8 cellular contexts compared by ENCODE assay signal in genomic region chr3:129313415-129313982, GRCh38. TPM values are rescaled to one million over a fixed set of nuclear protein-coding genes. Genes with fewer than 3 reads are reported as not detected.
DNase-seq lines count a peak whose midpoint lies in the region; ATAC-seq and TF ChIP-seq lines count a peak whose summit lies in the region.

No MANE protein-coding gene starts in this region.

- no peak for ATAC-seq in omental fat pad (ENCODE audit: low FRiP score)
- ATAC-seq in GM18498 (IDR thresholded peaks at IDR 0.05; ENCODE audit: unreplicated experiment): no peak

- intact Hi-C loops in Caco-2 (cut with micrococcal nuclease; ENCODE audit: unreplicated experiment): loop anchor here (10.0 kb wide), 1 partner anchor 189 kb away; the partner anchor contains the start of gene RAB43

- H3K27me3 ChIP-seq in Caco-2 (replicated peaks; ENCODE audit: control insufficient read depth, insufficient read depth, low read length): no peaks in the 10 kb centered on the region

- no TSS peak for BruUV-seq in Caco-2 (replicated peaks; lab: Mats Ljungman, UMichigan)

- TF ChIP-seq CTCF in Caco-2 (IDR thresholded peaks at IDR 0.05; ENCODE audit: insufficient read depth in 1 of 2, low read depth in 1 of 2, low read length in 1 of 2, severe bottlenecking in 1 of 2, unreplicated experiment in 1 of 2): no peak
- TF ChIP-seq CTCF in chondrocyte (IDR thresholded peaks at IDR 0.05): no peak
- no peak for TF ChIP-seq CTCF in omental fat pad (IDR thresholded peaks at IDR 0.05)

- H3K36me3 ChIP-seq in Caco-2 (ENCODE audit: control insufficient read depth, insufficient read depth, low read length) (no peaks in the 10 kb centered on the region), KOPT-K1 (ENCODE audit: insufficient read depth, low read length) (peaks cover 7% of the 10 kb centered on the region; the same call in 1 of the 2 replicates)

- POLR2A ChIA-PET in Caco-2 (lab: Charles Lee): interaction anchor here (0.9 kb wide), 1 partner anchor 34 kb away, joined by 3 read pairs; no protein-coding TSS in a partner anchor

- DNase-seq in Caco-2: no peak
- DNase-seq in chondrocyte (ENCODE audit: low spot score): no peak
- DNase-seq in omental fat pad (ENCODE audit: low spot score): peak; percentile 20
- DNase-seq in NCI-H1436 (lab: John Stamatoyannopoulos, UW): no peak
- DNase-seq in foreskin melanocyte: no peak
- no peak for DNase-seq in hypothalamus (lab: John Stamatoyannopoulos, UW)

- CTCF ChIA-PET in Caco-2 (lab: Charles Lee): no interaction called here

- H3K4me1 ChIP-seq in Caco-2: peaks cover 24% of the 10 kb centered on the region

- peaks cover 46% of the 10 kb centered on the region for H3K36me3 Mint-ChIP-seq in Caco-2 (ENCODE audit: insufficient read depth, unreplicated experiment)
- H3K36me3 Mint-ChIP-seq in chondrocyte (ENCODE audit: low read depth): no peaks in the 10 kb centered on the region

- H3K4me3 Mint-ChIP-seq in Caco-2 (ENCODE audit: unreplicated experiment): peak overlapping the region; percentile 89
- H3K4me3 Mint-ChIP-seq in chondrocyte (ENCODE audit: unreplicated experiment): no peak overlapping the region

- H3K4me3 ChIP-seq in Caco-2 (ENCODE audit: low read depth, low read length): no peak overlapping the region

- H3K27ac Mint-ChIP-seq in Caco-2 (ENCODE audit: unreplicated experiment): peak overlapping the region; percentile 34
- H3K27ac Mint-ChIP-seq in chondrocyte (ENCODE audit: unreplicated experiment): peak overlapping the region; percentile 30

- peaks cover 18% of the 10 kb centered on the region for H3K4me1 Mint-ChIP-seq in Caco-2 (ENCODE audit: low read depth, unreplicated experiment)
- peaks cover 5% of the 10 kb centered on the region for H3K4me1 Mint-ChIP-seq in chondrocyte (ENCODE audit: low read depth)

- H3K27ac ChIP-seq in KOPT-K1 (ENCODE audit: low read depth, low read length, poor library complexity, severe bottlenecking): peak overlapping the region; percentile 84

- H3K27me3 Mint-ChIP-seq in Caco-2 (ENCODE audit: insufficient read depth, unreplicated experiment) (no peaks in the 10 kb centered on the region), chondrocyte (ENCODE audit: low read depth) (no peaks in the 10 kb centered on the region)

- H3K9me3 Mint-ChIP-seq in Caco-2 (ENCODE audit: unreplicated experiment): no peaks in the 10 kb centered on the region
- no peaks in the 10 kb centered on the region for H3K9me3 Mint-ChIP-seq in chondrocyte (ENCODE audit: low read depth)

- no peaks in the 10 kb centered on the region for H3K9me3 ChIP-seq in Caco-2
- H3K9me3 ChIP-seq in KOPT-K1 (ENCODE audit: insufficient read depth, low read length, poor library complexity, severe bottlenecking): no peaks in the 10 kb centered on the region

RNA-seq across cellular contexts. Expression of gene HMCES, which starts 34.8 kb away (rescaled TPM):
- 47.7 and 47.9 TPM in 2 replicates for total RNA-seq in Caco-2 (2022)
- 21.6 to 25.9 TPM (median 22.7 TPM) in 3 replicates for total RNA-seq in chondrocyte
- 10 to 100 TPM; 25.9 to 30.3 (median 27.1) TPM for total RNA-seq in omental fat pad
